ENCODE assay signal across 8 cellular contexts in genomic region chr6:26532699-26533523, GRCh38. TPM values are rescaled to one million over a fixed set of nuclear protein-coding genes. Genes with fewer than 3 reads are reported as not detected.
DNase-seq lines count a peak whose midpoint lies in the region; ATAC-seq and TF ChIP-seq lines count a peak whose summit lies in the region.

No MANE protein-coding gene starts in this region.

- H3K27me3 Mint-ChIP-seq in activated T-cell treated with anti-CD3 and anti-CD28 coated beads, Interleukin-2, amount 50 U/mL, for 72 hours (ENCODE audit: low read depth), result no peaks in the 10 kb centered on the region
- peaks cover 0 to 8% (median 4%) of the 10 kb centered on the region in 3 donors for H3K27me3 Mint-ChIP-seq in naive B cell

- ATAC-seq in GM18498 (IDR thresholded peaks at IDR 0.05; ENCODE audit: unreplicated experiment), result peak; percentile 37
- ATAC-seq in activated T-cell treated with anti-CD3 and anti-CD28 coated beads, Interleukin-2, amount 50 U/mL, for 72 hours (replicated peaks in 1 of 2), result peak; percentile 50 to 61
- peak; percentile 29 to 38 for ATAC-seq in naive B cell (ENCODE audit: low read depth in 2 of 2)

- H3K36me3 Mint-ChIP-seq in activated T-cell treated with anti-CD3 and anti-CD28 coated beads, Interleukin-2, amount 50 U/mL, for 72 hours (ENCODE audit: insufficient read depth in 2 of 2), result peaks cover 0 to 2% of the 10 kb centered on the region in 2 donors
- H3K36me3 Mint-ChIP-seq in naive B cell, result peaks cover 0 to 5% of the 10 kb centered on the region in 2 donors

- H3K4me1 Mint-ChIP-seq in activated T-cell treated with anti-CD3 and anti-CD28 coated beads, Interleukin-2, amount 50 U/mL, for 72 hours (ENCODE audit: low read depth), result peaks cover 55% of the 10 kb centered on the region
- peaks cover 43 to 45% (median 45%) of the 10 kb centered on the region in 3 donors for H3K4me1 Mint-ChIP-seq in naive B cell

- no peaks in the 10 kb centered on the region for H3K9me3 Mint-ChIP-seq in activated T-cell treated with anti-CD3 and anti-CD28 coated beads, Interleukin-2, amount 50 U/mL, for 72 hours
- peaks cover 0 to 10% (median 0%) of the 10 kb centered on the region in 7 donors for H3K9me3 Mint-ChIP-seq in naive B cell

- H3K36me3 ChIP-seq in Peyer's patch, result no peaks in the 10 kb centered on the region

- H3K27me3 ChIP-seq in Peyer's patch, result no peaks in the 10 kb centered on the region

- peak overlapping the region; percentile 99 for H3K27ac Mint-ChIP-seq in activated T-cell treated with anti-CD3 and anti-CD28 coated beads, Interleukin-2, amount 50 U/mL, for 72 hours
- peak overlapping the region; percentile 29 to 100 (median 98) for H3K27ac Mint-ChIP-seq in naive B cell

- peak overlapping the region; percentile 98 to 99 for H3K4me3 Mint-ChIP-seq in activated T-cell treated with anti-CD3 and anti-CD28 coated beads, Interleukin-2, amount 50 U/mL, for 72 hours
- peak overlapping the region; percentile 95 to 99 (median 96) for H3K4me3 Mint-ChIP-seq in naive B cell

- peak overlapping the region; percentile 47 to 58 (median 54) for H3K4me3 ChIP-seq in Peyer's patch

- TF ChIP-seq CTCF in Peyer's patch (IDR thresholded peaks at IDR 0.05), result no peak

- peak overlapping the region; percentile 66 to 82 (median 70) for H3K27ac ChIP-seq in Peyer's patch

- peaks cover 0 to 8% (median 4%) of the 10 kb centered on the region in 4 donors for H3K4me1 ChIP-seq in Peyer's patch

- no peaks in the 10 kb centered on the region for H3K9me3 ChIP-seq in Peyer's patch

- no peak for TF ChIP-seq POLR2A in Peyer's patch (IDR thresholded peaks at IDR 0.05)

- DNase-seq in Kasumi-1 (lab: John Stamatoyannopoulos, UW) (peak; percentile 76 to 80), Peyer's patch (peak; percentile 76 to 95 (median 89)), fibroblast of gingiva (ENCODE audit: low read depth) (peak; percentile 87), naive B cell (peak; percentile 89), 8988T (no peak)
- peak; percentile 88 to 93 for DNase-seq in activated T-cell treated with anti-CD3 and anti-CD28 coated beads, Interleukin-2, amount 50 U/mL, for 72 hours
- DNase-seq in stimulated activated CD8-positive, alpha-beta memory T cell treated with anti-CD3 and anti-CD28 coated beads, Interleukin-7, amount 100 ng/mL, for 48 hours (ENCODE audit: extremely low read depth in 1 of 2, low read depth in 1 of 2), result peak; percentile 84 to 86

RNA-seq across cellular contexts. Expression of gene HMGN4, which starts 5.3 kb away (rescaled TPM):
- 10 to 100 TPM; 46.1 to 74.3 (median 57.6) TPM for total RNA-seq in Peyer's patch
- 10 to 100 TPM; 84.7 to 90.9 TPM for total RNA-seq in activated T-cell treated with anti-CD3 and anti-CD28 coated beads, Interleukin-2, amount 50 U/mL, for 72 hours
- polyA plus RNA-seq in naive B cell (ENCODE audit: low read depth in 6 of 6), result 100 to 1,000 TPM; 127 to 198 (median 172) TPM

RNA-seq across cellular contexts. Expression of gene BTN1A1, which starts 32.8 kb away (rescaled TPM):
- not detected for total RNA-seq in Peyer's patch
- total RNA-seq in activated T-cell treated with anti-CD3 and anti-CD28 coated beads, Interleukin-2, amount 50 U/mL, for 72 hours, result under 1 TPM in 1 of 2 donors, not detected in 1; 0.10 TPM
- polyA plus RNA-seq in naive B cell (ENCODE audit: low read depth in 6 of 6), result under 1 TPM in 2 of 6 donors, not detected in 4; 0.19 to 0.25 TPM
